In the genomic region with DNA sequence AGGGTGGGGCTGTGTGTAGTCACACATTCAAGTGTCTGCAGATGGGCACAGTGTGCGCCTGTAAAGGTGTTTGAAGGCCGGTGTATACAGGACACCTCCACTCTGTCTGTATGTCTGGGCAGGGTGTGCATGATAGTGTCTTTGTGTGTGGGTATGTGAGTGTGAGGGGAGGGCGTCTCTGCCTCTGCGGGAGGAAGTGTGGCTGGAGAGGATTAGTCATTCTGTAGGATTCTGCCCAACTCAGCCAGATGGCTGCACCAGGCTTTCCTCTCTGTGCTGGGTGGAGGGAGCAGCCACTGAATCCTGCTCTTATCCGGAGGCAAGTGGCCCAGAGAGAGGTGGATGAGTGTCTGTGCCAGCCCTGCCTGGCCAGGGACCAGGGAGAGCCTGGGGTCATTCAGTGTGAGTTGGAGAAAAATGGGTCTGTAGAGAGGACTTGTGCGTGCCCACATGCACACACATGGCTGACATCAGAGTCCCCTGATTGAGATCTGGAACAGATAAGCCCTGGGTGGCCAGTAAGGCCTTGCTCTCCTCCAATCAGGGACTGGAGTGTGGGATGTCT, we compare ENCODE assay signal across 7 cellular contexts. TPM values are rescaled to one million over a fixed set of nuclear protein-coding genes. Genes with fewer than 3 reads are reported as not detected.
DNase-seq lines count a peak whose midpoint lies in the region; ATAC-seq and TF ChIP-seq lines count a peak whose summit lies in the region.

No MANE protein-coding gene starts in this region.

- no peaks in the 10 kb centered on the region for H3K9me3 Mint-ChIP-seq in endothelial cell (ENCODE audit: unreplicated experiment)

- peak overlapping the region; percentile 65 for H3K27ac Mint-ChIP-seq in endothelial cell (ENCODE audit: unreplicated experiment)

- peak; percentile 65 for DNase-seq in NCI-H1694 (lab: John Stamatoyannopoulos, UW)
- peak; percentile 85 for DNase-seq in activated CD8-positive, alpha-beta memory T cell treated with anti-CD3 and anti-CD28 coated beads for 24 hours
- DNase-seq in endothelial cell (ENCODE audit: low spot score): peak; percentile 41
- peak; percentile 43 to 46 for DNase-seq in stimulated activated CD8-positive, alpha-beta memory T cell treated with anti-CD3 and anti-CD28 coated beads, Interleukin-4, amount 100 ng/mL, for 1 hour (ENCODE audit: low read depth in 2 of 2, low spot score in 1 of 2)

- H3K4me1 Mint-ChIP-seq in endothelial cell (ENCODE audit: unreplicated experiment): peaks cover 25% of the 10 kb centered on the region

- H3K36me3 Mint-ChIP-seq in endothelial cell (ENCODE audit: low read depth, unreplicated experiment): peaks cover 18% of the 10 kb centered on the region

- H3K27me3 ChIP-seq in mononuclear cell (ENCODE audit: insufficient read depth, low read length): no peaks in the 10 kb centered on the region

- H3K4me3 Mint-ChIP-seq in endothelial cell (ENCODE audit: unreplicated experiment): peak overlapping the region; percentile 89

- no peaks in the 10 kb centered on the region for H3K9me3 ChIP-seq in mononuclear cell (ENCODE audit: low read depth, low read length)

- peak overlapping the region; percentile 81 for H3K4me3 ChIP-seq in mononuclear cell (ENCODE audit: low read length)

- peaks cover 16% of the 10 kb centered on the region for H3K27me3 Mint-ChIP-seq in endothelial cell (ENCODE audit: unreplicated experiment)

- peaks cover 31% of the 10 kb centered on the region for H3K4me1 ChIP-seq in mononuclear cell (ENCODE audit: insufficient read depth, low read length)

- no peak for TF ChIP-seq CTCF in endothelial cell (IDR thresholded peaks at IDR 0.05; ENCODE audit: unreplicated experiment)

- peak; percentile 23 for ATAC-seq in GM18909 (IDR thresholded peaks at IDR 0.05; ENCODE audit: poor library complexity, unreplicated experiment)
- ATAC-seq in HG03378 (IDR thresholded peaks at IDR 0.05; ENCODE audit: unreplicated experiment): no peak

RNA-seq across cellular contexts. Expression of gene SFXN3, which starts 1.7 kb away (rescaled TPM):
- 27.1 TPM for total RNA-seq in endothelial cell (ENCODE audit: unreplicated experiment)
- 28.4 TPM for total RNA-seq in mononuclear cell

RNA-seq across cellular contexts. Expression of gene PDZD7, which starts 1.8 kb away (rescaled TPM):
- total RNA-seq in endothelial cell (ENCODE audit: unreplicated experiment): 0.54 TPM
- 0.21 TPM for total RNA-seq in mononuclear cell

RNA-seq across cellular contexts. Expression of gene KAZALD1, which starts 29.1 kb away (rescaled TPM):
- total RNA-seq in endothelial cell (ENCODE audit: unreplicated experiment): 10.6 TPM
- total RNA-seq in mononuclear cell: 0.42 TPM

RNA-seq across cellular contexts. Expression of gene LZTS2, which starts 33.1 kb away (rescaled TPM):
- 52.2 TPM for total RNA-seq in endothelial cell (ENCODE audit: unreplicated experiment)
- total RNA-seq in mononuclear cell: 8.1 TPM

RNA-seq across cellular contexts. Expression of gene TWNK, which starts 45.4 kb away (rescaled TPM):
- total RNA-seq in endothelial cell (ENCODE audit: unreplicated experiment): 10.5 TPM
- total RNA-seq in mononuclear cell: 2.0 TPM
